Comparison of ENCODE assay signal across 10 cellular contexts in the genomic region with DNA sequence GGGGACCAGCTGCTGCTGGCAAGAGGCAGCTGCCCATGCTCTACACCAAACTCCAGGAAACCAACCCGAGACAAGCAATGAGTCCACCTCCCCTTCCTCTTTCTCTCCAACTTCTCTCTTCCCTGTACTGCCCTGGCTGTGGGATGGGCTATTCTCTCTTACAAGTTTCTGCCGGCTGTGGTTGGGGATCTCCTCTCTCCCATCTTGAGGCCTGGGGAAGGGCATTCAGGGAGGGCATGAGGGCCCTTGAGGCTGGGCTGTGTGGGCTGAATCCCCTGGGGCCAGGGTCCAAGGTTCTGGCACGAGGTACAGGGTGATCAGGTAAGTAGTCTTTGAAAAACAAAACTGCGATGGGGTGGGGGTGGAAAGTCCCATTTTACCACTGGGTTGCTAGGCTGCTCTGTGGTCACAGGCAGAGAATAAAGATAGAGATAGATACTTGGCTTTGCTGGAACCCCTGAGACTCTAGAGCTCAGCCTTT. TPM values are rescaled to one million over a fixed set of nuclear protein-coding genes. Genes with fewer than 3 reads are reported as not detected.
DNase-seq lines count a peak whose midpoint lies in the region; ATAC-seq and TF ChIP-seq lines count a peak whose summit lies in the region.
"Had no signal": no experiment of that assay in that cellular context is flagged by ENCODE, and none has a peak within 500 bp of the region (broad histone marks: within the 10 kb centered on the region; RNA-seq: fewer than 3 reads in every experiment).

No MANE protein-coding gene starts in this region.

- WGBS in transverse colon (ENCODE audit: low coverage in 1 of 2), 2 donors, result 52% methylated on average over 4 of the region's 4 CpGs; no CpG with 5 or more reads in 1 of the 2 donors

- no peaks in the 10 kb centered on the region for H3K36me3 Mint-ChIP-seq in activated T-cell treated with anti-CD3 and anti-CD28 coated beads, Interleukin-2, amount 50 U/mL, for 72 hours (ENCODE audit: insufficient read depth in 2 of 2)
- H3K36me3 Mint-ChIP-seq in neural progenitor cell, result no peaks in the 10 kb centered on the region

- peak; percentile 36 for ATAC-seq in activated T-cell treated with anti-CD3 and anti-CD28 coated beads, Interleukin-2, amount 50 U/mL, for 72 hours (replicated peaks in 1 of 2)
- peak; percentile 73 for ATAC-seq in HG02885 (IDR thresholded peaks at IDR 0.05; ENCODE audit: poor library complexity, unreplicated experiment)

- H3K27ac Mint-ChIP-seq in activated T-cell treated with anti-CD3 and anti-CD28 coated beads, Interleukin-2, amount 50 U/mL, for 72 hours, result no peak overlapping the region
- no peak overlapping the region for H3K27ac Mint-ChIP-seq in neural progenitor cell

- H3K79me2 ChIP-seq in neural progenitor cell (ENCODE audit: low read depth), result no peaks in the 10 kb centered on the region

- peaks cover 13% of the 10 kb centered on the region for H3K4me1 Mint-ChIP-seq in activated T-cell treated with anti-CD3 and anti-CD28 coated beads, Interleukin-2, amount 50 U/mL, for 72 hours (ENCODE audit: low read depth)
- peaks cover 15% of the 10 kb centered on the region for H3K4me1 Mint-ChIP-seq in neural progenitor cell

- H4K20me1 ChIP-seq in neural progenitor cell (ENCODE audit: low read depth), result no peaks in the 10 kb centered on the region

- H3K36me3 ChIP-seq in transverse colon (no peaks in the 10 kb centered on the region), neural progenitor cell (no peaks in the 10 kb centered on the region)
- H3K36me3 ChIP-seq: thoracic aorta had no signal

- no peak for DNase-seq in activated T-cell treated with anti-CD3 and anti-CD28 coated beads, Interleukin-2, amount 50 U/mL, for 72 hours
- no peak for DNase-seq in activated T-cell treated with anti-CD3 and anti-CD28 coated beads for 4 hours
- peak; percentile 32 for DNase-seq in NOMO-1 treated with DMSO at 0.1 percent for 48 hours (lab: John Stamatoyannopoulos, UW; ENCODE audit: unreplicated experiment)
- no peak for DNase-seq in transverse colon
- no peak for DNase-seq in foreskin melanocyte
- no peak for DNase-seq in NCI-H2081 (lab: John Stamatoyannopoulos, UW)
- DNase-seq in neural progenitor cell (ENCODE audit: low spot score), result no peak

- intact Hi-C loops in transverse colon (cut with DNase I; ENCODE audit: low total_unique reads), result loop anchor here (5.0 kb wide), 1 partner anchor 65 kb away; no protein-coding TSS in a partner anchor

- no peak overlapping the region for H2AFZ ChIP-seq in neural progenitor cell (replicated peaks)

- H3K9me3 ChIP-seq in transverse colon (no peaks in the 10 kb centered on the region), neural progenitor cell (ENCODE audit: low read depth) (no peaks in the 10 kb centered on the region)
- H3K9me3 ChIP-seq: thoracic aorta had no signal

- in situ Hi-C loops in transverse colon (cut with MboI; ENCODE audit: low pct_ligation_motif_present in 1 of 4, low pct_unique_long_range_greater_than_20kb in 1 of 4, low sequenced_read_pairs in 3 of 4), result no loop called here

- H3K9me3 Mint-ChIP-seq in activated T-cell treated with anti-CD3 and anti-CD28 coated beads, Interleukin-2, amount 50 U/mL, for 72 hours, result no peaks in the 10 kb centered on the region
- no peaks in the 10 kb centered on the region for H3K9me3 Mint-ChIP-seq in neural progenitor cell

- no peak for TF ChIP-seq POLR2A in transverse colon (IDR thresholded peaks at IDR 0.05)

- no peaks in the 10 kb centered on the region for H3F3A ChIP-seq in neural progenitor cell (ENCODE audit: low read depth)

- peaks cover 0 to 6% (median 0%) of the 10 kb centered on the region in 4 donors for H3K4me1 ChIP-seq in transverse colon
- H3K4me1 ChIP-seq in neural progenitor cell, result no peaks in the 10 kb centered on the region

- no peak overlapping the region for H3K9ac ChIP-seq in neural progenitor cell

- H3K4me3 Mint-ChIP-seq in activated T-cell treated with anti-CD3 and anti-CD28 coated beads, Interleukin-2, amount 50 U/mL, for 72 hours, result peak overlapping the region; percentile 17 to 45
- no peak overlapping the region for H3K4me3 Mint-ChIP-seq in neural progenitor cell

- no peak for TF ChIP-seq EP300 in transverse colon (IDR thresholded peaks at IDR 0.05; ENCODE audit: low read depth)

- TF ChIP-seq CTCF in transverse colon (IDR thresholded peaks at IDR 0.05), result no peak
- no peak for TF ChIP-seq CTCF in neural progenitor cell (IDR thresholded peaks at IDR 0.05)

- H3K4me3 ChIP-seq in transverse colon, result no peak overlapping the region
- no peak overlapping the region for H3K4me3 ChIP-seq in neural progenitor cell
- H3K4me3 ChIP-seq: SK-N-MC, thoracic aorta had no signal

- H3K4me2 ChIP-seq in neural progenitor cell, result no peak overlapping the region

- H3K27me3 ChIP-seq in transverse colon, result no peaks in the 10 kb centered on the region
- H3K27me3 ChIP-seq in neural progenitor cell, result no peaks in the 10 kb centered on the region

- H3K27me3 Mint-ChIP-seq in activated T-cell treated with anti-CD3 and anti-CD28 coated beads, Interleukin-2, amount 50 U/mL, for 72 hours (ENCODE audit: low read depth), result peaks cover 6% of the 10 kb centered on the region
- peaks cover 10% of the 10 kb centered on the region for H3K27me3 Mint-ChIP-seq in neural progenitor cell (ENCODE audit: insufficient read depth, low read depth)

- H3K27ac ChIP-seq in transverse colon (peak overlapping the region in 3 of 4 donors; percentile 8 to 40 (median 37)), neural progenitor cell (no peak overlapping the region)
- H3K27ac ChIP-seq: SK-N-MC, thoracic aorta had no signal

RNA-seq across cellular contexts. Expression of gene CTSH, which starts 32.3 kb away (rescaled TPM):
- total RNA-seq in activated T-cell treated with anti-CD3 and anti-CD28 coated beads, Interleukin-2, amount 50 U/mL, for 72 hours, result 10 to 100 TPM in 1 of 2 donors, 1 to 10 TPM in 1; 7.1 to 33.1 TPM
- 10 to 100 TPM in 3 of 4 donors, 1 to 10 TPM in 1; 8.6 to 70.2 (median 41.0) TPM for total RNA-seq in transverse colon
- 3.5 and 9.0 TPM in 2 replicates for total RNA-seq in neural progenitor cell (ENCODE audit: low replicate concordance)
